8 cellular contexts compared by ENCODE assay signal in genomic region chr2:18435425-18436037, GRCh38.
DNase-seq lines count a peak whose midpoint lies in the region; ATAC-seq and TF ChIP-seq lines count a peak whose summit lies in the region.

No MANE protein-coding gene starts in this region.

- DNase-seq in activated naive CD8-positive, alpha-beta T cell treated with anti-CD3 and anti-CD28 coated beads, Interleukin-2, amount 50 U/mL, for 24 hours: peak; percentile 8
- no peak for DNase-seq in activated naive CD8-positive, alpha-beta T cell treated with anti-CD3 and anti-CD28 coated beads for 36 hours
- DNase-seq in HS-27A (ENCODE audit: low read depth): peak; percentile 65
- peak; percentile 60 for DNase-seq in NT2/D1 (ENCODE audit: low read depth, low spot score)
- DNase-seq in coronary artery (ENCODE audit: low spot score): no peak
- peak in 1 of 3 donors; percentile 52 for DNase-seq in mucosa of descending colon
- no peak for DNase-seq in activated T-helper 2 cell treated with anti-CD3 and anti-CD28 coated beads, Interferon-gamma antibody, Interleukin-2, Interleukin-4, amounts not matched to agents 10 μg/mL and 5 μg/mL and 100 μg/mL, durations not matched to agents 14 hours and 24 hours and 36 hours (ENCODE audit: low spot score)
- no peak for DNase-seq in stimulated activated CD8-positive, alpha-beta memory T cell treated with anti-CD3 and anti-CD28 coated beads, Interleukin-4, amount 100 ng/mL, for 48 hours

- no peaks in the 10 kb centered on the region for H3K4me1 ChIP-seq in NT2/D1 (ENCODE audit: insufficient read depth, insufficient read length)
- no peaks in the 10 kb centered on the region for H3K4me1 ChIP-seq in mucosa of descending colon (ENCODE audit: low read depth)

- H3K4me1 Mint-ChIP-seq in activated naive CD8-positive, alpha-beta T cell treated with anti-CD3 and anti-CD28 coated beads, Interleukin-2, amount 50 U/mL, for 24 hours: no peaks in the 10 kb centered on the region
- no peaks in the 10 kb centered on the region for H3K4me1 Mint-ChIP-seq in activated naive CD8-positive, alpha-beta T cell treated with anti-CD3 and anti-CD28 coated beads for 36 hours
- no peaks in the 10 kb centered on the region for H3K4me1 Mint-ChIP-seq in activated T-helper 2 cell treated with anti-CD3 and anti-CD28 coated beads, Interferon-gamma antibody, Interleukin-2, Interleukin-4, amounts not matched to agents 10 μg/mL and 5 μg/mL and 100 μg/mL, durations not matched to agents 14 hours and 24 hours and 36 hours (ENCODE audit: low read depth)

- no peak overlapping the region for H3K4me3 ChIP-seq in NT2/D1 (ENCODE audit: insufficient read length, low read depth)
- no peak overlapping the region for H3K4me3 ChIP-seq in coronary artery
- no peak overlapping the region for H3K4me3 ChIP-seq in mucosa of descending colon

- TF ChIP-seq CTCF in coronary artery (IDR thresholded peaks at IDR 0.05) (peak; percentile 29), mucosa of descending colon (IDR thresholded peaks at IDR 0.05) (no peak)

- intact Hi-C loops in mucosa of descending colon (cut with DNase I, micrococcal nuclease): no loop called here
- intact Hi-C loops in activated T-helper 2 cell treated with anti-CD3 and anti-CD28 coated beads, Interferon-gamma antibody, Interleukin-2, Interleukin-4, amounts not matched to agents 10 μg/mL and 5 μg/mL and 100 μg/mL, durations not matched to agents 14 hours and 24 hours and 36 hours (cut with micrococcal nuclease): loop anchor here (1.0 kb wide), 1 partner anchor 1428 kb away; no protein-coding TSS in a partner anchor

- no peaks in the 10 kb centered on the region for H3K9me3 Mint-ChIP-seq in activated naive CD8-positive, alpha-beta T cell treated with anti-CD3 and anti-CD28 coated beads, Interleukin-2, amount 50 U/mL, for 24 hours
- no peaks in the 10 kb centered on the region for H3K9me3 Mint-ChIP-seq in activated naive CD8-positive, alpha-beta T cell treated with anti-CD3 and anti-CD28 coated beads for 36 hours
- H3K9me3 Mint-ChIP-seq in activated T-helper 2 cell treated with anti-CD3 and anti-CD28 coated beads, Interferon-gamma antibody, Interleukin-2, Interleukin-4, amounts not matched to agents 10 μg/mL and 5 μg/mL and 100 μg/mL, durations not matched to agents 14 hours and 24 hours and 36 hours: no peaks in the 10 kb centered on the region

- no peaks in the 10 kb centered on the region for H3K9me3 ChIP-seq in NT2/D1 (ENCODE audit: insufficient read depth, low read length)
- no peaks in the 10 kb centered on the region for H3K9me3 ChIP-seq in mucosa of descending colon

- H3K27me3 Mint-ChIP-seq in activated naive CD8-positive, alpha-beta T cell treated with anti-CD3 and anti-CD28 coated beads, Interleukin-2, amount 50 U/mL, for 24 hours: no peaks in the 10 kb centered on the region
- H3K27me3 Mint-ChIP-seq in activated naive CD8-positive, alpha-beta T cell treated with anti-CD3 and anti-CD28 coated beads for 36 hours: peaks cover 27% of the 10 kb centered on the region
- peaks cover 6% of the 10 kb centered on the region for H3K27me3 Mint-ChIP-seq in activated T-helper 2 cell treated with anti-CD3 and anti-CD28 coated beads, Interferon-gamma antibody, Interleukin-2, Interleukin-4, amounts not matched to agents 10 μg/mL and 5 μg/mL and 100 μg/mL, durations not matched to agents 14 hours and 24 hours and 36 hours (ENCODE audit: low read depth)

- no peaks in the 10 kb centered on the region for H3K36me3 ChIP-seq in NT2/D1 (ENCODE audit: insufficient read depth, insufficient read length, low read length)
- H3K36me3 ChIP-seq in mucosa of descending colon (ENCODE audit: low read depth): no peaks in the 10 kb centered on the region

- no peak overlapping the region for H3K9ac ChIP-seq in NT2/D1 (ENCODE audit: insufficient read length, low read depth)

- no peaks in the 10 kb centered on the region for H3K36me3 Mint-ChIP-seq in activated naive CD8-positive, alpha-beta T cell treated with anti-CD3 and anti-CD28 coated beads, Interleukin-2, amount 50 U/mL, for 24 hours (ENCODE audit: low read depth)
- no peaks in the 10 kb centered on the region for H3K36me3 Mint-ChIP-seq in activated naive CD8-positive, alpha-beta T cell treated with anti-CD3 and anti-CD28 coated beads for 36 hours
- no peaks in the 10 kb centered on the region for H3K36me3 Mint-ChIP-seq in activated T-helper 2 cell treated with anti-CD3 and anti-CD28 coated beads, Interferon-gamma antibody, Interleukin-2, Interleukin-4, amounts not matched to agents 10 μg/mL and 5 μg/mL and 100 μg/mL, durations not matched to agents 14 hours and 24 hours and 36 hours (ENCODE audit: low read depth)

- no peak overlapping the region for H3K4me3 Mint-ChIP-seq in activated naive CD8-positive, alpha-beta T cell treated with anti-CD3 and anti-CD28 coated beads, Interleukin-2, amount 50 U/mL, for 24 hours
- H3K4me3 Mint-ChIP-seq in activated naive CD8-positive, alpha-beta T cell treated with anti-CD3 and anti-CD28 coated beads for 36 hours: no peak overlapping the region
- H3K4me3 Mint-ChIP-seq in activated T-helper 2 cell treated with anti-CD3 and anti-CD28 coated beads, Interferon-gamma antibody, Interleukin-2, Interleukin-4, amounts not matched to agents 10 μg/mL and 5 μg/mL and 100 μg/mL, durations not matched to agents 14 hours and 24 hours and 36 hours (ENCODE audit: low read depth): no peak overlapping the region

- H3K27me3 ChIP-seq in NT2/D1 (ENCODE audit: insufficient read depth, insufficient read length): no peaks in the 10 kb centered on the region

- no peak for ATAC-seq in activated naive CD8-positive, alpha-beta T cell treated with anti-CD3 and anti-CD28 coated beads, Interleukin-2, amount 50 U/mL, for 24 hours
- ATAC-seq in mucosa of descending colon: peak; percentile 43

- H3K27ac Mint-ChIP-seq in activated naive CD8-positive, alpha-beta T cell treated with anti-CD3 and anti-CD28 coated beads, Interleukin-2, amount 50 U/mL, for 24 hours: no peak overlapping the region
- no peak overlapping the region for H3K27ac Mint-ChIP-seq in activated naive CD8-positive, alpha-beta T cell treated with anti-CD3 and anti-CD28 coated beads for 36 hours
- H3K27ac Mint-ChIP-seq in activated T-helper 2 cell treated with anti-CD3 and anti-CD28 coated beads, Interferon-gamma antibody, Interleukin-2, Interleukin-4, amounts not matched to agents 10 μg/mL and 5 μg/mL and 100 μg/mL, durations not matched to agents 14 hours and 24 hours and 36 hours: no peak overlapping the region

- H3K27ac ChIP-seq in coronary artery: peak overlapping the region; percentile 2 to 33

Comparison
In these comparisons a context has a peak if more than half of its experiments do, and no peak if none do; other contexts are left out.
1. DNase-seq: peak in activated naive CD8-positive, alpha-beta T cell treated with anti-CD3 and anti-CD28 coated beads, Interleukin-2, amount 50 U/mL, for 24 hours (single experiment), HS-27A (single experiment) and NT2/D1 (single experiment); none in activated naive CD8-positive, alpha-beta T cell treated with anti-CD3 and anti-CD28 coated beads for 36 hours (single experiment), coronary artery (single experiment), activated T-helper 2 cell treated with anti-CD3 and anti-CD28 coated beads, Interferon-gamma antibody, Interleukin-2, Interleukin-4, amounts not matched to agents 10 μg/mL and 5 μg/mL and 100 μg/mL, durations not matched to agents 14 hours and 24 hours and 36 hours (single experiment) and stimulated activated CD8-positive, alpha-beta memory T cell treated with anti-CD3 and anti-CD28 coated beads, Interleukin-4, amount 100 ng/mL, for 48 hours (single experiment).